ENCODE assay signal across 1 cellular context in the genomic region with DNA sequence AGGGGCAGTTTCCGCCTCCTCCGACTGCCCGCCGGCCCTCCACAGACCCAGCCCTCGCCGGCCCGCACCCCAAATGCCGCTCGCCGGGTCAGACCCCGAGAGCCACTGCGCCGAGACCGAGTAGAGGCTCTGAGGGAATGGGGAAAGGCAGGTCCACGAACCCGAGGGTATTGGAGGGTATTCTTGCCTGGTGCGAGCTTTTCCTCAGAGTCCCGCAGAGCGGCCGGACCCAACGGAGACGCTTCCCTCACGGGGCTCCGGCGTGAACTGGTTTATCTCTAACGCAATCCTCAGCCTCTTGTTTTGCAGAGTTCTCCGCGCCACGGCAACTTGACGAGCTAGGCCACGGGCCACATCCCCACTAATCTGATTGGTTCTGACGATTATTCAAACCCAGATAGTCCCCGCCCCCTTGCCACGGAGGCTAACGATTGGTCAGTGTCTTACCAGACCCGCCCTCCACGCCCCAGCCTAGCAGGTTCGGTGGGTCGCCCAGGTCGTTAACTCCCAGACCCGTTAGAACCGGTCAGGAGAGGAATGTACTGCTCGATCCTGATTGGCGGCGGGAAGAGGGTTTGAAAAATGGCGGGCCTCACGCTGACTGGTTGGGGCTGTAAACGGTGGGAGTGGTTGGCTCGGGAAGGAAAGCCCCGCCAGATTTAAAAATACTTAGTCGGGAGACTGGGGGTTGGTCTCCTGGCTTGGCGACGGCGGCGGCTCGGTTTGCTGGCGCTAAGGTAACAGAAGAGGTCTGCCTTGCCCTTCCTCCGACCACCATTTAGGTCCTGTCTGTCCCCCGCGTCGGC.
A peak's percentile ranks its signal among the peaks of the same experiment; 100 is the strongest.
TF ChIP-seq lines count a peak whose summit lies in the region.

A gene (minus strand): TSS at position 274 of the 806 bp plus-strand sequence. CDS start 709 bp downstream, outside the sequence.

TF ChIP-seq in K562, 482 proteins besides CTCF, POLR2A, EP300 and RAD21 (continued from another document and continues in another):
- TF ChIP-seq, protein P1, sequence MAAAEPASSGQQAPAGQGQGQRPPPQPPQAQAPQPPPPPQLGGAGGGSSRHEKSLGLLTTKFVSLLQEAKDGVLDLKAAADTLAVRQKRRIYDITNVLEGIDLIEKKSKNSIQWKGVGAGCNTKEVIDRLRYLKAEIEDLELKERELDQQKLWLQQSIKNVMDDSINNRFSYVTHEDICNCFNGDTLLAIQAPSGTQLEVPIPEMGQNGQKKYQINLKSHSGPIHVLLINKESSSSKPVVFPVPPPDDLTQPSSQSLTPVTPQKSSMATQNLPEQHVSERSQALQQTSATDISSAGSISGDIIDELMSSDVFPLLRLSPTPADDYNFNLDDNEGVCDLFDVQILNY (CRISPR knock-in tag; IDR thresholded peaks at IDR 0.05) = peak; percentile 85; the same call in 1 of the 2 replicates
- TF ChIP-seq, protein P2, sequence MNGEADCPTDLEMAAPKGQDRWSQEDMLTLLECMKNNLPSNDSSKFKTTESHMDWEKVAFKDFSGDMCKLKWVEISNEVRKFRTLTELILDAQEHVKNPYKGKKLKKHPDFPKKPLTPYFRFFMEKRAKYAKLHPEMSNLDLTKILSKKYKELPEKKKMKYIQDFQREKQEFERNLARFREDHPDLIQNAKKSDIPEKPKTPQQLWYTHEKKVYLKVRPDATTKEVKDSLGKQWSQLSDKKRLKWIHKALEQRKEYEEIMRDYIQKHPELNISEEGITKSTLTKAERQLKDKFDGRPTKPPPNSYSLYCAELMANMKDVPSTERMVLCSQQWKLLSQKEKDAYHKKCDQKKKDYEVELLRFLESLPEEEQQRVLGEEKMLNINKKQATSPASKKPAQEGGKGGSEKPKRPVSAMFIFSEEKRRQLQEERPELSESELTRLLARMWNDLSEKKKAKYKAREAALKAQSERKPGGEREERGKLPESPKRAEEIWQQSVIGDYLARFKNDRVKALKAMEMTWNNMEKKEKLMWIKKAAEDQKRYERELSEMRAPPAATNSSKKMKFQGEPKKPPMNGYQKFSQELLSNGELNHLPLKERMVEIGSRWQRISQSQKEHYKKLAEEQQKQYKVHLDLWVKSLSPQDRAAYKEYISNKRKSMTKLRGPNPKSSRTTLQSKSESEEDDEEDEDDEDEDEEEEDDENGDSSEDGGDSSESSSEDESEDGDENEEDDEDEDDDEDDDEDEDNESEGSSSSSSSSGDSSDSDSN (IDR thresholded peaks at IDR 0.05; ENCODE audit: borderline replicate concordance in 1 of 2, low read depth in 2 of 2, low read length in 2 of 2) = no peak
- TF ChIP-seq, protein P3, sequence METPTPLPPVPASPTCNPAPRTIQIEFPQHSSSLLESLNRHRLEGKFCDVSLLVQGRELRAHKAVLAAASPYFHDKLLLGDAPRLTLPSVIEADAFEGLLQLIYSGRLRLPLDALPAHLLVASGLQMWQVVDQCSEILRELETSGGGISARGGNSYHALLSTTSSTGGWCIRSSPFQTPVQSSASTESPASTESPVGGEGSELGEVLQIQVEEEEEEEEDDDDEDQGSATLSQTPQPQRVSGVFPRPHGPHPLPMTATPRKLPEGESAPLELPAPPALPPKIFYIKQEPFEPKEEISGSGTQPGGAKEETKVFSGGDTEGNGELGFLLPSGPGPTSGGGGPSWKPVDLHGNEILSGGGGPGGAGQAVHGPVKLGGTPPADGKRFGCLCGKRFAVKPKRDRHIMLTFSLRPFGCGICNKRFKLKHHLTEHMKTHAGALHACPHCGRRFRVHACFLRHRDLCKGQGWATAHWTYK (CRISPR knock-in tag; IDR thresholded peaks at IDR 0.05) = 0 out of 2 replicates have a peak, but pooled peaks have one; percentile 74
- TF ChIP-seq ZSCAN32 (CRISPR knock-in tag; IDR thresholded peaks at IDR 0.05) (peak; percentile 17; the same call in 1 of the 2 replicates), NCOR1 (IDR thresholded peaks at IDR 0.05) (peak; percentile 53), SP1 (CRISPR knock-in tag; IDR thresholded peaks at IDR 0.05) (peak; percentile 98), SLC30A9 (CRISPR knock-in tag; IDR thresholded peaks at IDR 0.05) (no peak), HLTF (IDR thresholded peaks at IDR 0.05) (no peak), SRSF3 (IDR thresholded peaks at IDR 0.05; ENCODE audit: insufficient read depth, low read length) (peak; percentile 99), ZNF436 (CRISPR knock-in tag; IDR thresholded peaks at IDR 0.05) (no peak), PRMT5 (CRISPR knock-in tag; IDR thresholded peaks at IDR 0.05) (peak; percentile 83), MAZ (CRISPR knock-in tag; conservative IDR thresholded peaks at IDR 0.05 in 1 of 2, IDR thresholded peaks at IDR 0.05 in 1 of 2) (peak in 1 of 2 experiments; percentile 45; a peak in 3 of 4 replicates), ZNF316 (IDR thresholded peaks at IDR 0.05) (no peak), MEF2A (IDR thresholded peaks at IDR 0.05; ENCODE audit: control insufficient read depth, low read depth, low read length) (no peak), LARP7 (IDR thresholded peaks at IDR 0.05) (no peak; the same call in 1 of the 2 replicates), ZNF146 (CRISPR knock-in tag; IDR thresholded peaks at IDR 0.05; ENCODE audit: unreplicated experiment) (peak; percentile 8), POLR2AphosphoS2 (IDR thresholded peaks at IDR 0.05; ENCODE audit: low read length) (peak; percentile 76; the same call in 1 of the 2 replicates), IRF2 (CRISPR knock-in tag; IDR thresholded peaks at IDR 0.05) (no peak), RAD51 (IDR thresholded peaks at IDR 0.05; ENCODE audit: borderline replicate concordance, low read depth) (peak; percentile 60), SUPT5H (IDR thresholded peaks at IDR 0.05) (peak; percentile 99), ETS2 (tag; IDR thresholded peaks at IDR 0.05; ENCODE audit: borderline replicate concordance, poor library complexity, severe bottlenecking) (no peak), NFE2L1 (tag; IDR thresholded peaks at IDR 0.05; ENCODE audit: borderline replicate concordance, low read depth) (no peak), PHF8 (IDR thresholded peaks at IDR 0.05; ENCODE audit: borderline replicate concordance, low read length) (peak; percentile 77), CBX5 (IDR thresholded peaks at IDR 0.05; ENCODE audit: borderline replicate concordance, low read depth) (no peak), MEIS2 (IDR thresholded peaks at IDR 0.05; ENCODE audit: partially characterized antibody) (no peak), TFAM (CRISPR knock-in tag; conservative IDR thresholded peaks at IDR 0.05) (no peak), HNRNPLL (IDR thresholded peaks at IDR 0.05; ENCODE audit: low read depth, low read length, poor library complexity, severe bottlenecking) (peak; percentile 80), ZNF311 (CRISPR knock-in tag; IDR thresholded peaks at IDR 0.05) (no peak), YY1 (IDR thresholded peaks at IDR 0.05; ENCODE audit: borderline replicate concordance in 1 of 3, control insufficient read depth in 1 of 3, extremely low read depth in 1 of 3, insufficient read depth in 3 of 3, insufficient read length in 1 of 3, insufficient replicate concordance in 2 of 3, low read depth in 1 of 3, low read length in 2 of 3) (peak in 2 of 3 experiments; percentile 7 to 68), NELFE (IDR thresholded peaks at IDR 0.05; ENCODE audit: insufficient read depth, insufficient read length) (peak; percentile 78), PHF20 (IDR thresholded peaks at IDR 0.05; ENCODE audit: partially characterized antibody) (no peak), TAF9B (IDR thresholded peaks at IDR 0.05; ENCODE audit: partially characterized antibody) (peak; percentile 93), SAFB2 (IDR thresholded peaks at IDR 0.05; ENCODE audit: borderline replicate concordance, low read depth, low read length, severe bottlenecking) (no peak), MCM5 (IDR thresholded peaks at IDR 0.05; ENCODE audit: low read depth) (no peak), ATF7 (IDR thresholded peaks at IDR 0.05) (peak; percentile 76), HIVEP1 (CRISPR knock-in tag; IDR thresholded peaks at IDR 0.05) (no peak), ZNF239 (CRISPR knock-in tag; IDR thresholded peaks at IDR 0.05) (no peak), ARID1B (IDR thresholded peaks at IDR 0.05) (no peak; the same call in none of the 2 replicates)
- TF ChIP-seq, protein P4, sequence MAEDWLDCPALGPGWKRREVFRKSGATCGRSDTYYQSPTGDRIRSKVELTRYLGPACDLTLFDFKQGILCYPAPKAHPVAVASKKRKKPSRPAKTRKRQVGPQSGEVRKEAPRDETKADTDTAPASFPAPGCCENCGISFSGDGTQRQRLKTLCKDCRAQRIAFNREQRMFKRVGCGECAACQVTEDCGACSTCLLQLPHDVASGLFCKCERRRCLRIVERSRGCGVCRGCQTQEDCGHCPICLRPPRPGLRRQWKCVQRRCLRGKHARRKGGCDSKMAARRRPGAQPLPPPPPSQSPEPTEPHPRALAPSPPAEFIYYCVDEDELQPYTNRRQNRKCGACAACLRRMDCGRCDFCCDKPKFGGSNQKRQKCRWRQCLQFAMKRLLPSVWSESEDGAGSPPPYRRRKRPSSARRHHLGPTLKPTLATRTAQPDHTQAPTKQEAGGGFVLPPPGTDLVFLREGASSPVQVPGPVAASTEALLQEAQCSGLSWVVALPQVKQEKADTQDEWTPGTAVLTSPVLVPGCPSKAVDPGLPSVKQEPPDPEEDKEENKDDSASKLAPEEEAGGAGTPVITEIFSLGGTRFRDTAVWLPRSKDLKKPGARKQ (CRISPR knock-in tag; IDR thresholded peaks at IDR 0.05) = no peak
- TF ChIP-seq, protein P5, sequence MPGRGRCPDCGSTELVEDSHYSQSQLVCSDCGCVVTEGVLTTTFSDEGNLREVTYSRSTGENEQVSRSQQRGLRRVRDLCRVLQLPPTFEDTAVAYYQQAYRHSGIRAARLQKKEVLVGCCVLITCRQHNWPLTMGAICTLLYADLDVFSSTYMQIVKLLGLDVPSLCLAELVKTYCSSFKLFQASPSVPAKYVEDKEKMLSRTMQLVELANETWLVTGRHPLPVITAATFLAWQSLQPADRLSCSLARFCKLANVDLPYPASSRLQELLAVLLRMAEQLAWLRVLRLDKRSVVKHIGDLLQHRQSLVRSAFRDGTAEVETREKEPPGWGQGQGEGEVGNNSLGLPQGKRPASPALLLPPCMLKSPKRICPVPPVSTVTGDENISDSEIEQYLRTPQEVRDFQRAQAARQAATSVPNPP (IDR thresholded peaks at IDR 0.05; ENCODE audit: borderline replicate concordance, insufficient read depth, insufficient read length) = no peak
- TF ChIP-seq, protein P6, sequence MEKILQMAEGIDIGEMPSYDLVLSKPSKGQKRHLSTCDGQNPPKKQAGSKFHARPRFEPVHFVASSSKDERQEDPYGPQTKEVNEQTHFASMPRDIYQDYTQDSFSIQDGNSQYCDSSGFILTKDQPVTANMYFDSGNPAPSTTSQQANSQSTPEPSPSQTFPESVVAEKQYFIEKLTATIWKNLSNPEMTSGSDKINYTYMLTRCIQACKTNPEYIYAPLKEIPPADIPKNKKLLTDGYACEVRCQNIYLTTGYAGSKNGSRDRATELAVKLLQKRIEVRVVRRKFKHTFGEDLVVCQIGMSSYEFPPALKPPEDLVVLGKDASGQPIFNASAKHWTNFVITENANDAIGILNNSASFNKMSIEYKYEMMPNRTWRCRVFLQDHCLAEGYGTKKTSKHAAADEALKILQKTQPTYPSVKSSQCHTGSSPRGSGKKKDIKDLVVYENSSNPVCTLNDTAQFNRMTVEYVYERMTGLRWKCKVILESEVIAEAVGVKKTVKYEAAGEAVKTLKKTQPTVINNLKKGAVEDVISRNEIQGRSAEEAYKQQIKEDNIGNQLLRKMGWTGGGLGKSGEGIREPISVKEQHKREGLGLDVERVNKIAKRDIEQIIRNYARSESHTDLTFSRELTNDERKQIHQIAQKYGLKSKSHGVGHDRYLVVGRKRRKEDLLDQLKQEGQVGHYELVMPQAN (IDR thresholded peaks at IDR 0.05; ENCODE audit: borderline replicate concordance) = peak; percentile 86
- TF ChIP-seq, protein P7, sequence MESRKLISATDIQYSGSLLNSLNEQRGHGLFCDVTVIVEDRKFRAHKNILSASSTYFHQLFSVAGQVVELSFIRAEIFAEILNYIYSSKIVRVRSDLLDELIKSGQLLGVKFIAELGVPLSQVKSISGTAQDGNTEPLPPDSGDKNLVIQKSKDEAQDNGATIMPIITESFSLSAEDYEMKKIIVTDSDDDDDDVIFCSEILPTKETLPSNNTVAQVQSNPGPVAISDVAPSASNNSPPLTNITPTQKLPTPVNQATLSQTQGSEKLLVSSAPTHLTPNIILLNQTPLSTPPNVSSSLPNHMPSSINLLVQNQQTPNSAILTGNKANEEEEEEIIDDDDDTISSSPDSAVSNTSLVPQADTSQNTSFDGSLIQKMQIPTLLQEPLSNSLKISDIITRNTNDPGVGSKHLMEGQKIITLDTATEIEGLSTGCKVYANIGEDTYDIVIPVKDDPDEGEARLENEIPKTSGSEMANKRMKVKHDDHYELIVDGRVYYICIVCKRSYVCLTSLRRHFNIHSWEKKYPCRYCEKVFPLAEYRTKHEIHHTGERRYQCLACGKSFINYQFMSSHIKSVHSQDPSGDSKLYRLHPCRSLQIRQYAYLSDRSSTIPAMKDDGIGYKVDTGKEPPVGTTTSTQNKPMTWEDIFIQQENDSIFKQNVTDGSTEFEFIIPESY (CRISPR knock-in tag; IDR thresholded peaks at IDR 0.05) = no peak; the same call in 1 of the 2 replicates
- TF ChIP-seq, protein P8, sequence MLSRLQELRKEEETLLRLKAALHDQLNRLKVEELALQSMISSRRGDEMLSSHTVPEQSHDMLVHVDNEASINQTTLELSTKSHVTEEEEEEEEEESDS (CRISPR knock-in tag; IDR thresholded peaks at IDR 0.05) = no peak
- TF ChIP-seq, protein P9, sequence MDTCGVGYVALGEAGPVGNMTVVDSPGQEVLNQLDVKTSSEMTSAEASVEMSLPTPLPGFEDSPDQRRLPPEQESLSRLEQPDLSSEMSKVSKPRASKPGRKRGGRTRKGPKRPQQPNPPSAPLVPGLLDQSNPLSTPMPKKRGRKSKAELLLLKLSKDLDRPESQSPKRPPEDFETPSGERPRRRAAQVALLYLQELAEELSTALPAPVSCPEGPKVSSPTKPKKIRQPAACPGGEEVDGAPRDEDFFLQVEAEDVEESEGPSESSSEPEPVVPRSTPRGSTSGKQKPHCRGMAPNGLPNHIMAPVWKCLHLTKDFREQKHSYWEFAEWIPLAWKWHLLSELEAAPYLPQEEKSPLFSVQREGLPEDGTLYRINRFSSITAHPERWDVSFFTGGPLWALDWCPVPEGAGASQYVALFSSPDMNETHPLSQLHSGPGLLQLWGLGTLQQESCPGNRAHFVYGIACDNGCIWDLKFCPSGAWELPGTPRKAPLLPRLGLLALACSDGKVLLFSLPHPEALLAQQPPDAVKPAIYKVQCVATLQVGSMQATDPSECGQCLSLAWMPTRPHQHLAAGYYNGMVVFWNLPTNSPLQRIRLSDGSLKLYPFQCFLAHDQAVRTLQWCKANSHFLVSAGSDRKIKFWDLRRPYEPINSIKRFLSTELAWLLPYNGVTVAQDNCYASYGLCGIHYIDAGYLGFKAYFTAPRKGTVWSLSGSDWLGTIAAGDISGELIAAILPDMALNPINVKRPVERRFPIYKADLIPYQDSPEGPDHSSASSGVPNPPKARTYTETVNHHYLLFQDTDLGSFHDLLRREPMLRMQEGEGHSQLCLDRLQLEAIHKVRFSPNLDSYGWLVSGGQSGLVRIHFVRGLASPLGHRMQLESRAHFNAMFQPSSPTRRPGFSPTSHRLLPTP (IDR thresholded peaks at IDR 0.05; ENCODE audit: borderline replicate concordance, extremely low read depth, insufficient read length) = no peak
- TF ChIP-seq, protein P10, sequence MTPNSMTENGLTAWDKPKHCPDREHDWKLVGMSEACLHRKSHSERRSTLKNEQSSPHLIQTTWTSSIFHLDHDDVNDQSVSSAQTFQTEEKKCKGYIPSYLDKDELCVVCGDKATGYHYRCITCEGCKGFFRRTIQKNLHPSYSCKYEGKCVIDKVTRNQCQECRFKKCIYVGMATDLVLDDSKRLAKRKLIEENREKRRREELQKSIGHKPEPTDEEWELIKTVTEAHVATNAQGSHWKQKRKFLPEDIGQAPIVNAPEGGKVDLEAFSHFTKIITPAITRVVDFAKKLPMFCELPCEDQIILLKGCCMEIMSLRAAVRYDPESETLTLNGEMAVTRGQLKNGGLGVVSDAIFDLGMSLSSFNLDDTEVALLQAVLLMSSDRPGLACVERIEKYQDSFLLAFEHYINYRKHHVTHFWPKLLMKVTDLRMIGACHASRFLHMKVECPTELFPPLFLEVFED (CRISPR knock-in tag; conservative IDR thresholded peaks at IDR 0.05) = 0 out of 2 replicates have a peak, but pooled peaks have one; percentile 48
